Comparison of ENCODE assay signal across 16 cellular contexts in the genomic region with DNA sequence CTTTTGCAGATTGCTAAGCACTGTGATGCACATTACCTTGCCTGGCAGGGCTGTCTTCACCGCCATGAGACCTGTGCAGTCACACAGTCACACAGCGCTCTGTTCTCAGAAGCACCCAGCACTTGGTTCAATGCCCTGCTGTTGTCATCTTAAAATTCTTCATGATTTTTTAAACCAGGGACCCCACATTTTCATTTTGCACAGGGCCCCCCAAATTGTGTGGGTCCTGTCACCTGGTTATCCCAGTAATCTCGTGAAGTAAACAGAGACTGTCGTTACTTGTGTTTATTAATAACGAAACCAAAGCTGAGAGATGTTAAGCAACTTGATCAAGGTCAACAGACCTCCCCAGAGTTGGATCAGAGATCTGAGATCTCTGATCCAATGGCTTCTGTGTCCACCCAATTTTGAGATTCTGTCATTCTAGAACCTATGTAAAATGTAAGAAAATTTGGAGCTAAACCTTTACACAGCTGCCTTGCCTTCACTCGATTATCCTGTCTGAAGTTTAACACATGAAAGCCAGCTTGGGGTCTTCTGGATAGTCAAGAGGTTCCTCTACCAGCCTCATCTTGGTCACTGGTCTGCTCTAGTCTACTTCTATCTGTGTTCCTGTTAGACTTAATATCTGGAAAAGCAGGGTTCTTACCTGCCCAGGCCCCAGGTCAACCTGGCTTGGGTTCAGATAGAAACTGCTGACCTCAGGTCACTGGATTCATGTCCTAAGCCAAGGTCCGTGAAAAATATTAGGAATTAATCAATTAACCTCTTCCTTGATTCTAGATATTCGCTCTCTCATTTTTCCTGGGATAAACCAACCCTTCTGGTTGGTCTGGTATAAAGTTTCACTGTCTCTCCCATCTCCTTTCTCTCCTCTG. TPM values are rescaled to one million over a fixed set of nuclear protein-coding genes. Genes with fewer than 3 reads are reported as not detected.
DNase-seq lines count a peak whose midpoint lies in the region; ATAC-seq, FAIRE-seq and TF ChIP-seq lines count a peak whose summit lies in the region.
"Had no signal": no experiment of that assay in that cellular context is flagged by ENCODE, and none has a peak within 500 bp of the region (broad histone marks: within the 10 kb centered on the region; RNA-seq: fewer than 3 reads in every experiment).

No MANE protein-coding gene starts in this region.

- WGBS in upper lobe of left lung, 2 donors: 83 to 85% methylated on average over 8 of the region's 8 CpGs

- ATAC-seq in upper lobe of left lung (ENCODE audit: low FRiP score in 2 of 2): no peak

- H3K4me2 ChIP-seq in endothelial cell of umbilical vein (ENCODE audit: insufficient read depth, low read length): no peak overlapping the region

- H3K27me3 ChIP-seq in endothelial cell of umbilical vein (ENCODE audit: control insufficient read depth in 2 of 2, insufficient read depth in 2 of 2, low read length in 2 of 2) (peaks cover 8 to 11% of the 10 kb centered on the region in 2 experiments), upper lobe of left lung (no peaks in the 10 kb centered on the region)
- H3K27me3 ChIP-seq: tibial artery had no signal

- DNase-seq in stimulated activated naive CD4-positive, alpha-beta T cell treated with Interleukin-2 at 50 U/mL for 16 hours (lab: John Stamatoyannopoulos, UW): peak; percentile 34
- DNase-seq in stimulated activated naive CD4-positive, alpha-beta T cell (lab: John Stamatoyannopoulos, UW): no peak
- DNase-seq in endothelial cell of umbilical vein (ENCODE audit: low read depth, low spot score) (no peak), NCI-H1092 treated with DMSO at 0.1 percent for 48 hours (lab: John Stamatoyannopoulos, UW) (no peak), upper lobe of left lung (no peak), caudate nucleus (lab: John Stamatoyannopoulos, UW) (no peak), GM03348 (ENCODE audit: low spot score) (no peak)
- DNase-seq: activated CD4-positive, alpha-beta T cell treated with anti-CD3 and anti-CD28 coated beads, Interleukin-2, amount 10 ng/mL, durations not matched to agents 24 days and 14 days; activated naive CD4-positive, alpha-beta T cell treated with anti-CD3 and anti-CD28 coated beads, Interleukin-2, amount 10 ng/mL, durations not matched to agents 7 days and 5 days; GF-D8; NCI-H1048; NCI-H2171 treated with DMSO at 0.1 percent for 48 hours; tibial artery had no signal

- H3K79me2 ChIP-seq in endothelial cell of umbilical vein (ENCODE audit: control insufficient read depth, insufficient read depth, low read length): no peaks in the 10 kb centered on the region

- H3K9me1 ChIP-seq in endothelial cell of umbilical vein (replicated peaks; ENCODE audit: control insufficient read depth, extremely low read depth, insufficient read depth, low read length): no peaks in the 10 kb centered on the region

- H3K9me3 ChIP-seq in endothelial cell of umbilical vein (replicated peaks; ENCODE audit: control insufficient read depth, insufficient read depth, low read length): no peaks in the 10 kb centered on the region
- H3K9me3 ChIP-seq in upper lobe of left lung: no peaks in the 10 kb centered on the region
- H3K9me3 ChIP-seq: tibial artery had no signal

- H4K20me1 ChIP-seq in endothelial cell of umbilical vein (replicated peaks; ENCODE audit: control insufficient read depth, extremely low read depth, insufficient read depth, low read length): no peaks in the 10 kb centered on the region

- intact Hi-C loops in endothelial cell of umbilical vein (cut with micrococcal nuclease): no loop called here

- H3K36me3 Mint-ChIP-seq in IgD-negative memory B cell: no peaks in the 10 kb centered on the region

- H3K4me1 Mint-ChIP-seq in IgD-negative memory B cell: peaks cover 17 to 27% (median 22%) of the 10 kb centered on the region in 3 donors

- H3K4me3 Mint-ChIP-seq in IgD-negative memory B cell: peak overlapping the region in 3 of 4 donors; percentile 26 to 80 (median 44)
- H3K4me3 Mint-ChIP-seq: activated CD4-positive, alpha-beta T cell treated with anti-CD3 and anti-CD28 coated beads, Interleukin-2, amount 10 ng/mL, durations not matched to agents 24 days and 14 days; activated naive CD4-positive, alpha-beta T cell treated with anti-CD3 and anti-CD28 coated beads, Interleukin-2, amount 10 ng/mL, durations not matched to agents 7 days and 5 days had no signal

- POLR2A ChIA-PET in endothelial cell of umbilical vein (lab: Charles Lee): no interaction called here

- no TSS peak for BruUV-seq in endothelial cell of umbilical vein (replicated peaks; lab: Mats Ljungman, UMichigan)

- no peak for TF ChIP-seq CTCF in endothelial cell of umbilical vein (IDR thresholded peaks at IDR 0.05; ENCODE audit: extremely low read depth in 1 of 2, insufficient read depth in 1 of 2, low read depth in 1 of 2, low read length in 2 of 2)
- no peak for TF ChIP-seq CTCF in upper lobe of left lung (IDR thresholded peaks at IDR 0.05)

- H3K9me3 Mint-ChIP-seq in IgD-negative memory B cell: peaks cover 0 to 2% (median 0%) of the 10 kb centered on the region in 3 donors

- no peak overlapping the region for H2AFZ ChIP-seq in endothelial cell of umbilical vein (ENCODE audit: low read depth, low read length)

- CTCF ChIA-PET in endothelial cell of umbilical vein (lab: Charles Lee): no interaction called here

- peak overlapping the region in 2 of 3 donors; percentile 57 to 63 for H3K27ac Mint-ChIP-seq in IgD-negative memory B cell
- H3K27ac Mint-ChIP-seq: activated CD4-positive, alpha-beta T cell treated with anti-CD3 and anti-CD28 coated beads, Interleukin-2, amount 10 ng/mL, durations not matched to agents 24 days and 14 days had no signal

- TF ChIP-seq POLR2A in endothelial cell of umbilical vein (IDR thresholded peaks at IDR 0.05; ENCODE audit: low read depth, low read length) (no peak), upper lobe of left lung (IDR thresholded peaks at IDR 0.05) (no peak)

- no peaks in the 10 kb centered on the region for H3K27me3 Mint-ChIP-seq in IgD-negative memory B cell
- H3K27me3 Mint-ChIP-seq: activated naive CD4-positive, alpha-beta T cell treated with anti-CD3 and anti-CD28 coated beads, Interleukin-2, amount 10 ng/mL, durations not matched to agents 7 days and 5 days had no signal

- dilution Hi-C loops in endothelial cell of umbilical vein (cut with MboI; ENCODE audit: extremely low pct_ligation_motif_present, low sequenced_read_pairs): no loop called here

- H3K36me3 ChIP-seq in endothelial cell of umbilical vein (ENCODE audit: control insufficient read depth in 2 of 2, extremely low read depth in 1 of 2, insufficient read depth in 2 of 2, low read length in 2 of 2) (no peaks in the 10 kb centered on the region), upper lobe of left lung (no peaks in the 10 kb centered on the region)
- H3K36me3 ChIP-seq: tibial artery had no signal

- no peaks in the 10 kb centered on the region for H3K4me1 ChIP-seq in endothelial cell of umbilical vein (ENCODE audit: control insufficient read depth, extremely low read depth, insufficient read depth, low read length)
- H3K4me1 ChIP-seq in upper lobe of left lung: no peaks in the 10 kb centered on the region

- TF ChIP-seq EP300 in upper lobe of left lung (IDR thresholded peaks at IDR 0.05): no peak

- H3K27ac ChIP-seq in endothelial cell of umbilical vein (ENCODE audit: insufficient read depth, low read depth, low read length): no peak overlapping the region
- peak overlapping the region in 2 of 4 donors; percentile 5 to 33 for H3K27ac ChIP-seq in upper lobe of left lung
- no peak overlapping the region for H3K27ac ChIP-seq in caudate nucleus (ENCODE audit: low read depth, low read length)
- H3K27ac ChIP-seq: tibial artery had no signal

- peak; percentile 18 for FAIRE-seq in endothelial cell of umbilical vein (lab: Jason Lieb, UNC)
- FAIRE-seq: bronchial epithelial cell, H54 had no signal

- no peak overlapping the region for H3K9ac ChIP-seq in endothelial cell of umbilical vein (replicated peaks; ENCODE audit: extremely low read depth, insufficient read depth, low read length)

- H3K4me3 ChIP-seq in endothelial cell of umbilical vein (replicated peaks in 1 of 3; ENCODE audit: insufficient read depth in 1 of 3, low read depth in 1 of 3, low read length in 3 of 3) (no peak overlapping the region), upper lobe of left lung (no peak overlapping the region)
- H3K4me3 ChIP-seq: tibial artery had no signal

TF ChIP-seq in endothelial cell of umbilical vein, 7 proteins besides CTCF, POLR2A, EP300 and RAD21:
- no peak for TF ChIP-seq GATA2 (IDR thresholded peaks at IDR 0.05; ENCODE audit: insufficient read depth, insufficient read length, low read depth, low read length)
- no peak for TF ChIP-seq MAX (IDR thresholded peaks at IDR 0.05; ENCODE audit: insufficient read depth, insufficient read length)
- TF ChIP-seq EZH2 (IDR thresholded peaks at IDR 0.05; ENCODE audit: borderline replicate concordance, low read depth, low read length, severe bottlenecking): no peak
- TF ChIP-seq FOS (IDR thresholded peaks at IDR 0.05; ENCODE audit: borderline replicate concordance, insufficient read depth, low read length): no peak
- no peak for TF ChIP-seq POLR2AphosphoS5 (IDR thresholded peaks at IDR 0.05; ENCODE audit: insufficient read depth, low read depth, low read length)
- TF ChIP-seq MYC (IDR thresholded peaks at IDR 0.05; ENCODE audit: low read depth, low read length): no peak
- TF ChIP-seq JUN (IDR thresholded peaks at IDR 0.05; ENCODE audit: borderline replicate concordance, insufficient read depth, insufficient read length, low read depth): no peak

RNA-seq across cellular contexts. Expression of gene TTC39C, which starts 13.7 kb away (rescaled TPM):
- polyA plus RNA-seq in IgD-negative memory B cell: 21.9 TPM
- 3.9 and 6.2 TPM in 2 replicates for total RNA-seq in endothelial cell of umbilical vein
- polyA plus RNA-seq in endothelial cell of umbilical vein: 0.56 and 0.61 TPM in 2 replicates
- 0.94 and 1.0 TPM in 2 replicates for polyA plus RNA-seq in endothelial cell of umbilical vein (2011; cell fraction: cytosol; rRNA removed)
- 3.3 and 4.3 TPM in 2 replicates for polyA plus RNA-seq in endothelial cell of umbilical vein (2011; cell fraction: nucleus; rRNA removed)
- 2.0 and 2.7 TPM in 2 replicates for polyA plus RNA-seq in endothelial cell of umbilical vein (2012)
- 1.1 and 1.8 TPM in 2 replicates for polyA minus RNA-seq in endothelial cell of umbilical vein
- polyA minus RNA-seq in endothelial cell of umbilical vein (2011; cell fraction: cytosol; rRNA and poly(A)+ RNA removed): 35.9 TPM
- polyA minus RNA-seq in endothelial cell of umbilical vein (2011; cell fraction: nucleus; rRNA and poly(A)+ RNA removed): 2.4 and 2.7 TPM in 2 replicates
- 10 to 100 TPM; 12.8 to 31.5 (median 19.5) TPM for total RNA-seq in upper lobe of left lung
